20 cellular contexts compared by ENCODE assay signal in genomic region chr13:67351915-67352314, GRCh38.
"Had no signal": no experiment of that assay in that cellular context is flagged by ENCODE, and none has a peak within 500 bp of the region (broad histone marks: within the 10 kb centered on the region; RNA-seq: fewer than 3 reads in every experiment).

No MANE protein-coding gene starts in this region.

- H3K27ac ChIP-seq: colonic mucosa, foreskin keratinocyte, neutrophil, psoas muscle, right lobe of liver, spleen, tibial artery, upper lobe of left lung, uterus had no signal

- H3K4me1 Mint-ChIP-seq: immature natural killer cell; naive thymus-derived CD8-positive, alpha-beta T cell; stimulated activated memory B cell treated with anti-CD40 and anti-IgM and Interleukin-4, amounts not matched to agents 10 μg/mL and 1 μg/mL and 100 μg/mL, for 72 hours had no signal

- H3K4me3 Mint-ChIP-seq: immature natural killer cell; naive thymus-derived CD8-positive, alpha-beta T cell; stimulated activated memory B cell treated with anti-CD40 and anti-IgM and Interleukin-4, amounts not matched to agents 10 μg/mL and 1 μg/mL and 100 μg/mL, for 72 hours; stimulated activated naive CD8-positive, alpha-beta T cell treated with anti-CD3 and anti-CD28 coated beads, Interleukin-15, Interleukin-2, amounts not matched to agents 100 ng/mL and 50 ng/mL, for 24 hours had no signal

- H3K27ac Mint-ChIP-seq: immature natural killer cell; naive thymus-derived CD8-positive, alpha-beta T cell; stimulated activated memory B cell treated with anti-CD40 and anti-IgM and Interleukin-4, amounts not matched to agents 10 μg/mL and 1 μg/mL and 100 μg/mL, for 72 hours; stimulated activated naive CD8-positive, alpha-beta T cell treated with anti-CD3 and anti-CD28 coated beads, Interleukin-15, Interleukin-2, amounts not matched to agents 100 ng/mL and 50 ng/mL, for 24 hours had no signal

- DNase-seq: colonic mucosa; dermis blood vessel endothelial cell; erythroblast; immature natural killer cell; mucosa of descending colon; naive thymus-derived CD8-positive, alpha-beta T cell; psoas muscle; retina; right lobe of liver; spleen; stimulated activated CD4-positive, alpha-beta T cell treated with anti-CD3 and anti-CD28 coated beads, Interleukin-15, amount 100 ng/mL, for 24 hours; stimulated activated CD4-positive, alpha-beta T cell treated with anti-CD3 and anti-CD28 coated beads, Interleukin-1b, Interleukin-23, amount 100 ng/mL, for 48 hours; stimulated activated CD4-positive, alpha-beta T cell treated with anti-CD3 and anti-CD28 coated beads, Interleukin-4, amount 100 ng/mL, for 24 hours; tibial artery; upper lobe of left lung; uterus had no signal

- H3K9me3 Mint-ChIP-seq: stimulated activated memory B cell treated with anti-CD40 and anti-IgM and Interleukin-4, amounts not matched to agents 10 μg/mL and 1 μg/mL and 100 μg/mL, for 72 hours had no signal

- H3K4me3 ChIP-seq: colonic mucosa, mucosa of descending colon, psoas muscle, right lobe of liver, spleen, tibial artery, upper lobe of left lung, uterus had no signal

- H3K27me3 Mint-ChIP-seq: stimulated activated memory B cell treated with anti-CD40 and anti-IgM and Interleukin-4, amounts not matched to agents 10 μg/mL and 1 μg/mL and 100 μg/mL, for 72 hours; stimulated activated naive CD8-positive, alpha-beta T cell treated with anti-CD3 and anti-CD28 coated beads, Interleukin-15, Interleukin-2, amounts not matched to agents 100 ng/mL and 50 ng/mL, for 24 hours had no signal

- ATAC-seq: foreskin keratinocyte; mucosa of descending colon; naive thymus-derived CD8-positive, alpha-beta T cell; psoas muscle; right lobe of liver; stimulated activated memory B cell treated with anti-CD40 and anti-IgM and Interleukin-4, amounts not matched to agents 10 μg/mL and 1 μg/mL and 100 μg/mL, for 72 hours had no signal

- H3K36me3 Mint-ChIP-seq: immature natural killer cell; naive thymus-derived CD8-positive, alpha-beta T cell; stimulated activated memory B cell treated with anti-CD40 and anti-IgM and Interleukin-4, amounts not matched to agents 10 μg/mL and 1 μg/mL and 100 μg/mL, for 72 hours had no signal
